In genomic region chr2:86623549-86624547, GRCh38 we compare ENCODE assay signal across 1 cellular context.
TF ChIP-seq lines count a peak whose summit lies in the region.

Gene RNF103 (minus strand): TSS chr2:86623865. CDS start chr2:86622886, 979 bp downstream.

TF ChIP-seq in HEK293, 187 proteins besides CTCF, POLR2A, EP300 and RAD21 (continued from another document):
- TF ChIP-seq ZSCAN16 (tag by site-specific recombination; IDR thresholded peaks at IDR 0.05), result no peak
- TF ChIP-seq ZNF324 (tag by site-specific recombination; IDR thresholded peaks at IDR 0.05), result peak; percentile 11; the same call in 1 of the 2 replicates
- TF ChIP-seq ZNF140 (tag by site-specific recombination; IDR thresholded peaks at IDR 0.05), result no peak
- peak; percentile 72 for TF ChIP-seq ZFHX2 (tag by site-specific recombination; conservative IDR thresholded peaks at IDR 0.05)
- TF ChIP-seq ZNF155 (tag by site-specific recombination; IDR thresholded peaks at IDR 0.05), result no peak
- no peak for TF ChIP-seq ZNF221 (tag by site-specific recombination; IDR thresholded peaks at IDR 0.05; ENCODE audit: borderline replicate concordance)
- TF ChIP-seq ZBTB20 (tag by site-specific recombination; IDR thresholded peaks at IDR 0.05), result peak; percentile 51; the same call in 1 of the 2 replicates
